ENCODE assay signal across 16 cellular contexts in genomic region chr7:503575-504111, GRCh38. TPM values are rescaled to one million over a fixed set of nuclear protein-coding genes. Genes with fewer than 3 reads are reported as not detected.
DNase-seq lines count a peak whose midpoint lies in the region; TF ChIP-seq lines count a peak whose summit lies in the region.
"Had no signal": no experiment of that assay in that cellular context is flagged by ENCODE, and none has a peak within 500 bp of the region (broad histone marks: within the 10 kb centered on the region; RNA-seq: fewer than 3 reads in every experiment).

No MANE protein-coding gene starts in this region.

- peak in 1 of 2 donors; percentile 16 for TF ChIP-seq POLR2A in sigmoid colon (IDR thresholded peaks at IDR 0.05)

- TF ChIP-seq CTCF in sigmoid colon (IDR thresholded peaks at IDR 0.05) (no peak), HFFc6 (IDR thresholded peaks at IDR 0.05) (no peak)

- intact Hi-C loops in sigmoid colon (cut with DNase I) = no loop called here

- peaks cover 0 to 52% (median 30%) of the 10 kb centered on the region in 4 donors for H3K36me3 ChIP-seq in sigmoid colon

- peaks cover 0 to 26% (median 18%) of the 10 kb centered on the region in 4 donors for H3K4me1 ChIP-seq in sigmoid colon

- H3K27me3 Mint-ChIP-seq in HFFc6 (ENCODE audit: insufficient read depth) = no peaks in the 10 kb centered on the region; the same call in none of the 2 replicates
- H3K27me3 Mint-ChIP-seq: activated CD4-positive, alpha-beta memory T cell treated with anti-CD3 and anti-CD28 coated beads, Interleukin-2, amount 10 ng/mL, durations not matched to agents 7 days and 5 days; stimulated activated naive CD8-positive, alpha-beta T cell treated with anti-CD3 and anti-CD28 coated beads, Interleukin-15, Interleukin-2, amounts not matched to agents 100 ng/mL and 50 ng/mL, for 24 hours had no signal

- H3K27ac Mint-ChIP-seq in HFFc6 = no peak overlapping the region
- H3K27ac Mint-ChIP-seq: activated CD4-positive, alpha-beta memory T cell treated with anti-CD3 and anti-CD28 coated beads, Interleukin-2, amount 10 ng/mL, durations not matched to agents 7 days and 5 days; activated naive CD4-positive, alpha-beta T cell treated with anti-CD3 and anti-CD28 coated beads for 36 hours; stimulated activated naive CD8-positive, alpha-beta T cell treated with anti-CD3 and anti-CD28 coated beads, Interleukin-15, Interleukin-2, amounts not matched to agents 100 ng/mL and 50 ng/mL, for 24 hours had no signal

- peak overlapping the region; percentile 65 for H3K27ac ChIP-seq in cingulate gyrus (ENCODE audit: low read depth, low read length)
- peak overlapping the region; percentile 52 for H3K27ac ChIP-seq in layer of hippocampus (ENCODE audit: low read depth, low read length)
- H3K27ac ChIP-seq in sigmoid colon = peak overlapping the region; percentile 11 to 63 (median 52)

- DNase-seq in DMS53 treated with DMSO at 0.1 percent for 48 hours (lab: John Stamatoyannopoulos, UW; ENCODE audit: unreplicated experiment) = peak; percentile 82
- peak; percentile 78 for DNase-seq in sigmoid colon
- no peak for DNase-seq in T-helper 1 cell
- no peak for DNase-seq in stimulated activated naive CD4-positive, alpha-beta T cell (lab: John Stamatoyannopoulos, UW)
- no peak for DNase-seq in HFFc6
- DNase-seq in NCI-H1092 (lab: John Stamatoyannopoulos, UW) = no peak
- DNase-seq: activated CD4-positive, alpha-beta memory T cell treated with anti-CD3 and anti-CD28 coated beads, Interleukin-2, amount 10 ng/mL, durations not matched to agents 7 days and 5 days; activated naive CD4-positive, alpha-beta T cell treated with anti-CD3 and anti-CD28 coated beads for 36 hours; EL; hippocampal formation; NCI-H1092 treated with DMSO at 0.1 percent for 48 hours; NCI-H82; stimulated activated CD4-positive, alpha-beta T cell treated with anti-CD3 and anti-CD28 coated beads, Interleukin-2, amount 100 ng/mL, for 24 hours had no signal

- no peaks in the 10 kb centered on the region for H3K9me3 ChIP-seq in sigmoid colon

- no peaks in the 10 kb centered on the region for H3K9me3 Mint-ChIP-seq in HFFc6
- H3K9me3 Mint-ChIP-seq: activated CD4-positive, alpha-beta memory T cell treated with anti-CD3 and anti-CD28 coated beads, Interleukin-2, amount 10 ng/mL, durations not matched to agents 7 days and 5 days; activated naive CD4-positive, alpha-beta T cell treated with anti-CD3 and anti-CD28 coated beads for 36 hours; stimulated activated naive CD8-positive, alpha-beta T cell treated with anti-CD3 and anti-CD28 coated beads, Interleukin-15, Interleukin-2, amounts not matched to agents 100 ng/mL and 50 ng/mL, for 24 hours had no signal

- no peak overlapping the region for H3K4me3 Mint-ChIP-seq in HFFc6
- H3K4me3 Mint-ChIP-seq: activated CD4-positive, alpha-beta memory T cell treated with anti-CD3 and anti-CD28 coated beads, Interleukin-2, amount 10 ng/mL, durations not matched to agents 7 days and 5 days; activated naive CD4-positive, alpha-beta T cell treated with anti-CD3 and anti-CD28 coated beads for 36 hours; stimulated activated naive CD8-positive, alpha-beta T cell treated with anti-CD3 and anti-CD28 coated beads, Interleukin-15, Interleukin-2, amounts not matched to agents 100 ng/mL and 50 ng/mL, for 24 hours had no signal

- no peaks in the 10 kb centered on the region for H3K4me1 Mint-ChIP-seq in HFFc6 (ENCODE audit: low read depth)
- H3K4me1 Mint-ChIP-seq: activated CD4-positive, alpha-beta memory T cell treated with anti-CD3 and anti-CD28 coated beads, Interleukin-2, amount 10 ng/mL, durations not matched to agents 7 days and 5 days had no signal

- 18 to 61% methylated on average over 20 of the region's 20 CpGs for WGBS in sigmoid colon, 2 donors

- peaks cover 5% of the 10 kb centered on the region for H3K36me3 Mint-ChIP-seq in HFFc6 (ENCODE audit: low read depth)

- H3K27me3 ChIP-seq in layer of hippocampus (ENCODE audit: control insufficient read depth, insufficient read depth, low read length) = no peaks in the 10 kb centered on the region
- no peaks in the 10 kb centered on the region for H3K27me3 ChIP-seq in sigmoid colon

- H3K4me3 ChIP-seq in sigmoid colon = no peak overlapping the region

- no peak for TF ChIP-seq EP300 in sigmoid colon (IDR thresholded peaks at IDR 0.05)

RNA-seq across cellular contexts. Expression of gene PDGFA, which starts 16.0 kb away (rescaled TPM):
- 10 to 100 TPM; 33.9 to 38.5 (median 36.9) TPM for total RNA-seq in sigmoid colon
- polyA plus RNA-seq in sigmoid colon = 10 to 100 TPM; 19.7 to 21.6 (median 20.0) TPM
- total RNA-seq in HFFc6 (2021; fragmentation: NEBNext Ultra II Directional; extraction: Animal tissue kit (Norgen Biotek cat#: 25700)) = 1 to 10 TPM; 7.1 to 8.7 (median 7.8) TPM

Comparison
In these comparisons a context has a peak if more than half of its experiments do, and no peak if none do; other contexts are left out.
1. DNase-seq: peak in DMS53 treated with DMSO at 0.1 percent for 48 hours (single experiment) and sigmoid colon (single experiment); none in T-helper 1 cell (0 of 5), stimulated activated naive CD4-positive, alpha-beta T cell (0 of 6), HFFc6 (single experiment) and NCI-H1092 (single experiment).
2. Peak in every context shown above with its lines, with median percentiles within 50 percentile points of each other: H3K27ac ChIP-seq.